1 cellular context compared by ENCODE assay signal in the genomic region with DNA sequence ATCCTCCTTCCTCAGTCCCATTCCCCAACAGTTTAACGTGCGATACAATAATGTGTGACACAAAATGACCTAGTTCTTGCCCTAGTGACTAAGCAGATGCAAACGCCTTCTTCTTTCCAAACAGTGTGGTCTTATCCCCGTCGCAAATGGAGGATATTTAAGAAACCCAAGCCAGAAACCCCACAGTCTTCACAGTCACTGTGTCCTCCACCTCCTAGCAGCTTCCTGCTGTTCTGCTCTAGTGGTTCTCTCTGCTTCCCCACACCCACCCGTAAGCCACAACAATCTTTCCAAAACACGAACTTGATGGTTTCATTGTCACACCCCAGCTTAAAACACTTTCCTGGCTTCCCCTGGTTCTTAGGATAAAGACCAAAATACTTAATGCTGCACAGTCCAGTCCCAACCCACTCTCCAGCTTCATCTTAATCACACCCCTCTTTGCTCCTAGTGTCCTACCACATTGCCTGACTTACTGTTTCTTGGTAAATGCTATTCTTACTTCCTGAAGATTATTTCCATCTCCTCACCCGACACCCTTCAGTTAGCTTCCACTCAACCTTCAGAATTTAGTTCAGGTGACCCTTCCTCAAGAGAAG.
TF ChIP-seq lines count a peak whose summit lies in the region.

No MANE protein-coding gene starts in this region.

TF ChIP-seq in GM23338, 12 proteins besides CTCF, POLR2A, EP300 and RAD21 (continued from another document):
- no peak for TF ChIP-seq ZNF114 (CRISPR knock-in tag; IDR thresholded peaks at IDR 0.05)
- no peak for TF ChIP-seq CREB1 (CRISPR knock-in tag; IDR thresholded peaks at IDR 0.05; ENCODE audit: low read depth)
- TF ChIP-seq JUNB (IDR thresholded peaks at IDR 0.05; ENCODE audit: unreplicated experiment), result no peak
- TF ChIP-seq, protein P1, sequence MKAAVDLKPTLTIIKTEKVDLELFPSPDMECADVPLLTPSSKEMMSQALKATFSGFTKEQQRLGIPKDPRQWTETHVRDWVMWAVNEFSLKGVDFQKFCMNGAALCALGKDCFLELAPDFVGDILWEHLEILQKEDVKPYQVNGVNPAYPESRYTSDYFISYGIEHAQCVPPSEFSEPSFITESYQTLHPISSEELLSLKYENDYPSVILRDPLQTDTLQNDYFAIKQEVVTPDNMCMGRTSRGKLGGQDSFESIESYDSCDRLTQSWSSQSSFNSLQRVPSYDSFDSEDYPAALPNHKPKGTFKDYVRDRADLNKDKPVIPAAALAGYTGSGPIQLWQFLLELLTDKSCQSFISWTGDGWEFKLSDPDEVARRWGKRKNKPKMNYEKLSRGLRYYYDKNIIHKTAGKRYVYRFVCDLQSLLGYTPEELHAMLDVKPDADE (IDR thresholded peaks at IDR 0.05), result no peak
- TF ChIP-seq NANOG (IDR thresholded peaks at IDR 0.05; ENCODE audit: borderline replicate concordance), result no peak
- TF ChIP-seq, protein P2, sequence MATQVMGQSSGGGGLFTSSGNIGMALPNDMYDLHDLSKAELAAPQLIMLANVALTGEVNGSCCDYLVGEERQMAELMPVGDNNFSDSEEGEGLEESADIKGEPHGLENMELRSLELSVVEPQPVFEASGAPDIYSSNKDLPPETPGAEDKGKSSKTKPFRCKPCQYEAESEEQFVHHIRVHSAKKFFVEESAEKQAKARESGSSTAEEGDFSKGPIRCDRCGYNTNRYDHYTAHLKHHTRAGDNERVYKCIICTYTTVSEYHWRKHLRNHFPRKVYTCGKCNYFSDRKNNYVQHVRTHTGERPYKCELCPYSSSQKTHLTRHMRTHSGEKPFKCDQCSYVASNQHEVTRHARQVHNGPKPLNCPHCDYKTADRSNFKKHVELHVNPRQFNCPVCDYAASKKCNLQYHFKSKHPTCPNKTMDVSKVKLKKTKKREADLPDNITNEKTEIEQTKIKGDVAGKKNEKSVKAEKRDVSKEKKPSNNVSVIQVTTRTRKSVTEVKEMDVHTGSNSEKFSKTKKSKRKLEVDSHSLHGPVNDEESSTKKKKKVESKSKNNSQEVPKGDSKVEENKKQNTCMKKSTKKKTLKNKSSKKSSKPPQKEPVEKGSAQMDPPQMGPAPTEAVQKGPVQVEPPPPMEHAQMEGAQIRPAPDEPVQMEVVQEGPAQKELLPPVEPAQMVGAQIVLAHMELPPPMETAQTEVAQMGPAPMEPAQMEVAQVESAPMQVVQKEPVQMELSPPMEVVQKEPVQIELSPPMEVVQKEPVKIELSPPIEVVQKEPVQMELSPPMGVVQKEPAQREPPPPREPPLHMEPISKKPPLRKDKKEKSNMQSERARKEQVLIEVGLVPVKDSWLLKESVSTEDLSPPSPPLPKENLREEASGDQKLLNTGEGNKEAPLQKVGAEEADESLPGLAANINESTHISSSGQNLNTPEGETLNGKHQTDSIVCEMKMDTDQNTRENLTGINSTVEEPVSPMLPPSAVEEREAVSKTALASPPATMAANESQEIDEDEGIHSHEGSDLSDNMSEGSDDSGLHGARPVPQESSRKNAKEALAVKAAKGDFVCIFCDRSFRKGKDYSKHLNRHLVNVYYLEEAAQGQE (IDR thresholded peaks at IDR 0.05; ENCODE audit: unreplicated experiment), result no peak
